Comparison of ENCODE assay signal across 12 cellular contexts in the genomic region with DNA sequence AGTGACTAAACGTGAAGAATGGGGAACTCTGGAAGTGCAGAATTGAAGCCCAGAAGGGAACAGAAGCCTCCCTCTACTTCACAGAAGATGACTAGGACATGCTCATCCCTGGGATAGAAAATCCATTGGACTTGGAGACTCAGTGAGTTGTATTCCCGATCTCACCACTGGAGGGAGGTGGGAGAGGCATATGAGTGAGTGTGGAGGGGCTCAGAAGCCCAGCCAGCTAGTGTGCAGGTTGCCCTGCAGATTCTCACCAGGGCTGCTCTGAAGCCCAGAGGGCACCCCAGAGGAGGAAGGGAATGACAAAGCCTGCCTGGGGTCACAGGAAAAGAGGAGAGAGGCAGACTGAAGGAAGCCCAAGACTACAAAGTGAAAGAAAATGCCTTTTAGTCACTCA. TPM values are rescaled to one million over a fixed set of nuclear protein-coding genes. Genes with fewer than 3 reads are reported as not detected.
DNase-seq lines count a peak whose midpoint lies in the region; ATAC-seq, FAIRE-seq and TF ChIP-seq lines count a peak whose summit lies in the region.
"Had no signal": no experiment of that assay in that cellular context is flagged by ENCODE, and none has a peak within 500 bp of the region (broad histone marks: within the 10 kb centered on the region; RNA-seq: fewer than 3 reads in every experiment).

No MANE protein-coding gene starts in this region.

- no peaks in the 10 kb centered on the region for H3K9me1 ChIP-seq in K562 (ENCODE audit: control insufficient read depth, insufficient read depth, low read length)

- H3K4me3 Mint-ChIP-seq in HFFc6 = no peak overlapping the region

- H3K27me3 ChIP-seq in BE2C (peaks cover 86% of the 10 kb centered on the region), K562 (ENCODE audit: control insufficient read depth in 2 of 2, insufficient read depth in 2 of 2, low read length in 2 of 2) (peaks cover 41 to 60% of the 10 kb centered on the region in 2 experiments), suprapubic skin (peaks cover 97% of the 10 kb centered on the region)

- H3K27ac Mint-ChIP-seq in HFFc6 = no peak overlapping the region

- no peaks in the 10 kb centered on the region for H3K9me3 Mint-ChIP-seq in HFFc6

- H3K9ac ChIP-seq in K562 (ENCODE audit: insufficient read depth in 1 of 2, low read depth in 2 of 2, low read length in 2 of 2) = no peak overlapping the region

- TF ChIP-seq RAD21 in K562 (CRISPR knock-in tag; conservative IDR thresholded peaks at IDR 0.05 in 1 of 2, IDR thresholded peaks at IDR 0.05 in 1 of 2) = no peak

- no peak for TF ChIP-seq POLR2A in K562 (conservative IDR thresholded peaks at IDR 0.05)
- no peak for TF ChIP-seq POLR2A in suprapubic skin (IDR thresholded peaks at IDR 0.05)

- DNase-seq in BE2C (peak; percentile 47), HFFc6 (no peak), K562 (ENCODE audit: extremely low read depth in 1 of 4, low spot score in 3 of 4) (peak in 1 of 4 experiments; percentile 23), kidney glomerular epithelial cell (lab: John Stamatoyannopoulos, UW) (peak; percentile 24), suprapubic skin (ENCODE audit: low spot score in 2 of 2) (no peak)
- no peak for DNase-seq in stimulated activated naive CD8-positive, alpha-beta T cell treated with anti-CD3 and anti-CD28 coated beads, Interleukin-15, Interleukin-2, amounts not matched to agents 100 U/mL and 50 U/mL, for 24 hours
- DNase-seq: activated CD4-positive, alpha-beta T cell treated with anti-CD3 and anti-CD28 coated beads for 4 hours; activated naive CD4-positive, alpha-beta T cell treated with Interleukin-2 at 50 U/mL for 16 hours; left ventricle myocardium inferior; SHP77 treated with DMSO at 0.1 percent for 48 hours had no signal

- peaks cover 67% of the 10 kb centered on the region for H3K27me3 Mint-ChIP-seq in HFFc6 (ENCODE audit: insufficient read depth)

- peaks cover 16% of the 10 kb centered on the region for H3K4me1 Mint-ChIP-seq in HFFc6 (ENCODE audit: low read depth)

- no TSS peak for BruUV-seq in K562 (replicated peaks; lab: Mats Ljungman, UMichigan)

- H3K27ac ChIP-seq in K562 (ENCODE audit: extremely low read depth, low read depth, low read length) (no peak overlapping the region), suprapubic skin (no peak overlapping the region)
- H3K27ac ChIP-seq: left ventricle myocardium inferior had no signal

- H3K4me3 ChIP-seq in BE2C (ENCODE audit: low read depth, low read length) (no peak overlapping the region), K562 (no peak overlapping the region), suprapubic skin (no peak overlapping the region)
- H3K4me3 ChIP-seq: left ventricle myocardium inferior had no signal

- intact Hi-C loops in K562 (cut with micrococcal nuclease) = no loop called here

- no peaks in the 10 kb centered on the region for H3K36me3 Mint-ChIP-seq in HFFc6 (ENCODE audit: low read depth)

- peak; percentile 66 for ATAC-seq in K562
- ATAC-seq in GM21360 (IDR thresholded peaks at IDR 0.05; ENCODE audit: unreplicated experiment) = no peak
- no peak for ATAC-seq in GM18907 (IDR thresholded peaks at IDR 0.05; ENCODE audit: unreplicated experiment)
- ATAC-seq in stimulated activated naive CD8-positive, alpha-beta T cell treated with anti-CD3 and anti-CD28 coated beads, Interleukin-15, Interleukin-2, amounts not matched to agents 100 U/mL and 50 U/mL, for 24 hours = no peak

- POLR2A ChIA-PET in K562 (lab: Yijun Ruan, JAX) = no interaction called here

- H3K36me3 ChIP-seq in BE2C = no peaks in the 10 kb centered on the region
- no peaks in the 10 kb centered on the region for H3K36me3 ChIP-seq in K562 (ENCODE audit: control insufficient read depth, insufficient read depth, low read length)
- no peaks in the 10 kb centered on the region for H3K36me3 ChIP-seq in suprapubic skin
- H3K36me3 ChIP-seq: left ventricle myocardium inferior had no signal

- no peak for TF ChIP-seq EP300 in K562 (IDR thresholded peaks at IDR 0.05; ENCODE audit: low read length)
- no peak for TF ChIP-seq EP300 in suprapubic skin (IDR thresholded peaks at IDR 0.05)

- TF ChIP-seq CTCF in BE2C (IDR thresholded peaks at IDR 0.05; ENCODE audit: low read depth, low read length) (peak; percentile 47), HFFc6 (IDR thresholded peaks at IDR 0.05) (peak; percentile 54), K562 (IDR thresholded peaks at IDR 0.05 in 2 of 3, conservative IDR thresholded peaks at IDR 0.05 in 1 of 3; ENCODE audit: insufficient read depth in 2 of 3, low read depth in 1 of 3, low read length in 3 of 3) (peak; percentile 10 to 44 (median 14); a peak in 2 of 6 replicates), suprapubic skin (IDR thresholded peaks at IDR 0.05) (no peak)

- H4K20me1 ChIP-seq in K562 (replicated peaks; ENCODE audit: control insufficient read depth, insufficient read depth, low read length) = no peaks in the 10 kb centered on the region

- H3K4me1 ChIP-seq in BE2C (no peaks in the 10 kb centered on the region), K562 (replicated peaks in 1 of 2; ENCODE audit: control insufficient read depth in 2 of 2, insufficient read depth in 2 of 2, low read length in 2 of 2) (peaks cover 0 to 9% of the 10 kb centered on the region in 2 experiments; a peak in 2 of 5 replicates), suprapubic skin (peaks cover 28% of the 10 kb centered on the region)

- no peak overlapping the region for H3K4me2 ChIP-seq in K562 (ENCODE audit: insufficient read depth, low read length)

- no peaks in the 10 kb centered on the region for H3K79me2 ChIP-seq in K562 (ENCODE audit: control insufficient read depth, insufficient read depth, low read length)

- FAIRE-seq in K562 (lab: Jason Lieb, UNC) = no peak

- H2AFZ ChIP-seq in K562 (ENCODE audit: low read depth, low read length) = no peak overlapping the region

- WGBS in K562 (ENCODE audit: insufficient coverage, low coverage, missing lambda C conversion rate) = 0% methylated on average over 2 of the region's 2 CpGs
- WGBS in suprapubic skin = 3% methylated on average over 2 of the region's 2 CpGs

- H3K9me3 ChIP-seq in BE2C (no peaks in the 10 kb centered on the region), K562 (replicated peaks; ENCODE audit: control insufficient read depth, insufficient read depth, low read depth, low read length) (no peaks in the 10 kb centered on the region), suprapubic skin (no peaks in the 10 kb centered on the region)
- H3K9me3 ChIP-seq: left ventricle myocardium inferior had no signal

- in situ Hi-C loops in K562 (cut with MboI) = no loop called here

- CTCF ChIA-PET in K562 (lab: Yijun Ruan, JAX; ENCODE audit: low intra/inter-chr PET ratio) = no interaction called here

TF ChIP-seq in K562, 482 proteins besides CTCF, POLR2A, EP300 and RAD21 (continues in another document):
- TF ChIP-seq ZNF277 (CRISPR knock-in tag; IDR thresholded peaks at IDR 0.05; ENCODE audit: borderline replicate concordance) = no peak
- TF ChIP-seq POLR2AphosphoS5 (IDR thresholded peaks at IDR 0.05; ENCODE audit: control insufficient read depth, insufficient read depth, low read depth, low read length) = no peak
- TF ChIP-seq, protein P1, sequence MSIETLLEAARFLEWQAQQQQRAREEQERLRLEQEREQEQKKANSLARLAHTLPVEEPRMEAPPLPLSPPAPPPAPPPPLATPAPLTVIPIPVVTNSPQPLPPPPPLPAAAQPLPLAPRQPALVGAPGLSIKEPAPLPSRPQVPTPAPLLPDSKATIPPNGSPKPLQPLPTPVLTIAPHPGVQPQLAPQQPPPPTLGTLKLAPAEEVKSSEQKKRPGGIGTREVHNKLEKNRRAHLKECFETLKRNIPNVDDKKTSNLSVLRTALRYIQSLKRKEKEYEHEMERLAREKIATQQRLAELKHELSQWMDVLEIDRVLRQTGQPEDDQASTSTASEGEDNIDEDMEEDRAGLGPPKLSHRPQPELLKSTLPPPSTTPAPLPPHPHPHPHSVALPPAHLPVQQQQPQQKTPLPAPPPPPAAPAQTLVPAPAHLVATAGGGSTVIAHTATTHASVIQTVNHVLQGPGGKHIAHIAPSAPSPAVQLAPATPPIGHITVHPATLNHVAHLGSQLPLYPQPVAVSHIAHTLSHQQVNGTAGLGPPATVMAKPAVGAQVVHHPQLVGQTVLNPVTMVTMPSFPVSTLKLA (conservative IDR thresholded peaks at IDR 0.05) = no peak
- no peak for TF ChIP-seq XRCC3 (IDR thresholded peaks at IDR 0.05)
- TF ChIP-seq BCL6 (CRISPR knock-in tag; IDR thresholded peaks at IDR 0.05) = no peak
- TF ChIP-seq ZNF431 (CRISPR knock-in tag; IDR thresholded peaks at IDR 0.05) = no peak
- no peak for TF ChIP-seq GATA2 (CRISPR knock-in tag; IDR thresholded peaks at IDR 0.05)

RNA-seq across cellular contexts. Expression of gene HLA-E, which starts 42.1 kb away (rescaled TPM):
- polyA plus RNA-seq in BE2C (2012; ENCODE audit: insufficient read depth, insufficient read length, low read depth) = 3.1 TPM
- 100 to 1,000 TPM; 122 to 131 (median 126) TPM for total RNA-seq in HFFc6 (2021; fragmentation: NEBNext Ultra II Directional; extraction: Animal tissue kit (Norgen Biotek cat#: 25700))
- total RNA-seq in K562 (2011; cell fraction: chromatin; rRNA removed; ENCODE audit: low replicate concordance) = 20.8 and 41.1 TPM in 2 replicates
- total RNA-seq in K562 (2011; cell fraction: nucleolus; rRNA removed) = 40.4 and 50.9 TPM in 2 replicates
- total RNA-seq in K562 (2011; cell fraction: nucleoplasm; rRNA removed) = 37.3 and 46.7 TPM in 2 replicates
- total RNA-seq in K562 (2014; rRNA removed) (39.9 and 45.5 TPM in 2 replicates), K562 (2014; rRNA removed; fragmentation: Illumina TruSeq; extraction: Trizol) (14.8 and 15.0 TPM in 2 replicates), K562 (2015; rRNA removed; fragmentation: Illumina TruSeq; extraction: Trizol) (25.0 and 25.8 TPM in 2 replicates), K562 (2021) (31.0 and 38.0 TPM in 2 replicates), suprapubic skin (100 to 1,000 TPM; 496 to 771 (median 601) TPM)
- polyA plus RNA-seq in K562 (2011; rRNA removed) (27.2 and 28.8 TPM in 2 replicates), K562 (2014; fragmentation: Illumina TruSeq; extraction: Trizol) (26.8 and 37.5 TPM in 2 replicates), K562 (2014; fragmentation: Nextera tagmentation; extraction: Ambion mirVana) (1 to 10 TPM; 3.2 to 4.0 TPM), K562 (2014; rRNA removed) (38.4 and 38.9 TPM in 2 replicates)
- polyA plus RNA-seq in K562 (2011; cell fraction: cytosol; rRNA removed) = 27.0 and 45.7 TPM in 2 replicates
- polyA plus RNA-seq in K562 (2011; cell fraction: nucleus; rRNA removed) = 20.5 and 32.8 TPM in 2 replicates
- polyA plus RNA-seq in K562 (2012) = 27.8 and 82.4 TPM in 2 replicates
- 17.5 and 21.1 TPM in 2 replicates for polyA minus RNA-seq in K562 (2011; rRNA and poly(A)+ RNA removed)
- polyA minus RNA-seq in K562 (2011; cell fraction: cytosol; rRNA and poly(A)+ RNA removed) = 16.8 and 17.8 TPM in 2 replicates
- polyA minus RNA-seq in K562 (2011; cell fraction: nucleus; rRNA and poly(A)+ RNA removed) = 13.8 and 14.3 TPM in 2 replicates

Comparison
In these comparisons a context has a peak if more than half of its experiments do, and no peak if none do; other contexts are left out.
1. DNase-seq: peak in BE2C (single experiment) and kidney glomerular epithelial cell (single experiment); none in HFFc6 (single experiment), suprapubic skin (0 of 2) and stimulated activated naive CD8-positive, alpha-beta T cell treated with anti-CD3 and anti-CD28 coated beads, Interleukin-15, Interleukin-2, amounts not matched to agents 100 U/mL and 50 U/mL, for 24 hours (single experiment).
2. CTCF ChIP-seq: peak in BE2C (single experiment), HFFc6 (single experiment) and K562 (3 of 3); none in suprapubic skin (0 of 2).